ENCODE assay signal across 10 cellular contexts in the genomic region with DNA sequence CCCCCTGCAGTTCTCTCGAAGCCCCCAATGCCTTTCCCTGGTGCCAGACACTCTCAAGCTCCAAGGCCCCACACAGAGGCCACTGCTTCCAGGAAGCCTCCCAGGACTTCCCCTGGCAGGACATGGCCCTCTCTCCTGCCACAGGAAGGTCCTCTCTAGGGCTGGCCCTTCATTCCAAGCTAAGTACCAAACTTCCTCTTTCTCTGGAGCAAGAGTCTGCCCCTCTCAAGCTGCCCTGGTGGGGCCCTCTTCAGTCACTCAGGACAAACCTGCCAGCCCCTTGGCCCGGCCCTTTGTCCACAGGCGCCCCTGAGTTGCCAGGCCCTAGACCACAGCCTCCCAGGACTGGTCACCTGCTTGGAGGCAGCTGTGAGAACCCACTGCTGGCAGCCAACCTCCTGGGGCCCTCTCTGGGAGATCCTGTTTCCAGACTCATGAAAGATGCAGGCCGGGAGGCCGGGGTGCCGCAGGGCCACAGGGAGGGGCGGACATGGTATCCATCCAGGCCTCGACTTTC. TPM values are rescaled to one million over a fixed set of nuclear protein-coding genes. Genes with fewer than 3 reads are reported as not detected.
DNase-seq lines count a peak whose midpoint lies in the region; ATAC-seq and TF ChIP-seq lines count a peak whose summit lies in the region.
"Had no signal": no experiment of that assay in that cellular context is flagged by ENCODE, and none has a peak within 500 bp of the region (broad histone marks: within the 10 kb centered on the region; RNA-seq: fewer than 3 reads in every experiment).

No MANE protein-coding gene starts in this region.

- H3K4me1 Mint-ChIP-seq in stimulated activated effector memory CD8-positive, alpha-beta T cell treated with anti-CD3 and anti-CD28 coated beads, Interleukin-12 subunit alpha, Interleukin-12 subunit beta, amount 100 ng/mL, for 72 hours: peaks cover 66% of the 10 kb centered on the region

- peaks cover 52 to 75% of the 10 kb centered on the region in 2 donors for H3K4me1 ChIP-seq in adrenal gland (replicated peaks in 1 of 2)

- CTCF ChIA-PET in HEK293T (lab: Yijun Ruan, JAX): no interaction called here

- no peak for TF ChIP-seq POLR2A in adrenal gland (IDR thresholded peaks at IDR 0.05)

- POLR2A ChIA-PET in HEK293T (lab: Yijun Ruan, JAX): no interaction called here

- peaks cover 0 to 39% of the 10 kb centered on the region in 2 donors for H3K36me3 ChIP-seq in adrenal gland (replicated peaks in 1 of 2)
- H3K36me3 ChIP-seq: cardiac muscle cell had no signal

- WGBS in adrenal gland, 4 donors: 48 to 60% (median 52%) methylated on average over 2 to 8 of the region's 8 CpGs

- no peak overlapping the region for H3K4me3 ChIP-seq in adrenal gland
- H3K4me3 ChIP-seq: cardiac muscle cell had no signal

- no peak for TF ChIP-seq CTCF in adrenal gland (IDR thresholded peaks at IDR 0.05)

- peak overlapping the region; percentile 63 for H3K4me3 Mint-ChIP-seq in stimulated activated effector memory CD8-positive, alpha-beta T cell treated with anti-CD3 and anti-CD28 coated beads, Interleukin-12 subunit alpha, Interleukin-12 subunit beta, amount 100 ng/mL, for 72 hours

- H3K36me3 Mint-ChIP-seq in stimulated activated effector memory CD8-positive, alpha-beta T cell treated with anti-CD3 and anti-CD28 coated beads, Interleukin-12 subunit alpha, Interleukin-12 subunit beta, amount 100 ng/mL, for 72 hours: peaks cover 87% of the 10 kb centered on the region

- no peaks in the 10 kb centered on the region for H3K27me3 ChIP-seq in adrenal gland
- H3K27me3 ChIP-seq: cardiac muscle cell had no signal

- H3K9me3 Mint-ChIP-seq in stimulated activated effector memory CD8-positive, alpha-beta T cell treated with anti-CD3 and anti-CD28 coated beads, Interleukin-12 subunit alpha, Interleukin-12 subunit beta, amount 100 ng/mL, for 72 hours: no peaks in the 10 kb centered on the region

- DNase-seq in NOMO-1 (lab: John Stamatoyannopoulos, UW; ENCODE audit: unreplicated experiment in 2 of 2) (peak; percentile 44 to 49), adrenal gland (peak in 4 of 7 donors; percentile 22 to 35 (median 30)), islet precursor cell (peak; percentile 56), cerebellar cortex (ENCODE audit: low spot score) (no peak), NCI-H146 (lab: John Stamatoyannopoulos, UW) (no peak), HEK293T (ENCODE audit: extremely low spot score) (no peak), NCI-H2171 (lab: John Stamatoyannopoulos, UW) (no peak)
- no peak for DNase-seq in stimulated activated effector memory CD8-positive, alpha-beta T cell treated with anti-CD3 and anti-CD28 coated beads, Interleukin-12 subunit alpha, Interleukin-12 subunit beta, amount 100 ng/mL, for 72 hours (ENCODE audit: low spot score in 2 of 2)
- DNase-seq: NCI-H1092 treated with DMSO at 0.1 percent for 48 hours had no signal

- peak overlapping the region in 4 of 5 donors; percentile 47 to 99 (median 73) for H3K27ac ChIP-seq in adrenal gland
- H3K27ac ChIP-seq: cardiac muscle cell had no signal

- H3K27ac Mint-ChIP-seq in stimulated activated effector memory CD8-positive, alpha-beta T cell treated with anti-CD3 and anti-CD28 coated beads, Interleukin-12 subunit alpha, Interleukin-12 subunit beta, amount 100 ng/mL, for 72 hours: peak overlapping the region; percentile 91

- intact Hi-C loops in adrenal gland (cut with DNase I): no loop called here

- H3K9me3 ChIP-seq in adrenal gland (replicated peaks in 1 of 3): no peaks in the 10 kb centered on the region

- ATAC-seq in stimulated activated effector memory CD8-positive, alpha-beta T cell treated with anti-CD3 and anti-CD28 coated beads, Interleukin-12 subunit alpha, Interleukin-12 subunit beta, amount 100 ng/mL, for 72 hours: no peak

TF ChIP-seq in HEK293T, 16 proteins besides CTCF, POLR2A, EP300 and RAD21:
- no peak for TF ChIP-seq FOXK2 (IDR thresholded peaks at IDR 0.05)
- no peak for TF ChIP-seq FOXM1 (IDR thresholded peaks at IDR 0.05; ENCODE audit: borderline replicate concordance)
- TF ChIP-seq BHLHE40 (IDR thresholded peaks at IDR 0.05; ENCODE audit: borderline replicate concordance): no peak
- no peak for TF ChIP-seq ZNF384 (IDR thresholded peaks at IDR 0.05)
- no peak for TF ChIP-seq LEF1 (IDR thresholded peaks at IDR 0.05; ENCODE audit: borderline replicate concordance)
- no peak for TF ChIP-seq SP1 (IDR thresholded peaks at IDR 0.05)
- TF ChIP-seq HDGF (IDR thresholded peaks at IDR 0.05; ENCODE audit: borderline replicate concordance): no peak
- no peak for TF ChIP-seq TARDBP (IDR thresholded peaks at IDR 0.05)
- no peak for TF ChIP-seq CTBP1 (IDR thresholded peaks at IDR 0.05; ENCODE audit: borderline replicate concordance)
- no peak for TF ChIP-seq ELF4 (IDR thresholded peaks at IDR 0.05)
- TF ChIP-seq NFRKB (IDR thresholded peaks at IDR 0.05): no peak
- no peak for TF ChIP-seq L3MBTL2 (conservative IDR thresholded peaks at IDR 0.05)
- TF ChIP-seq, protein P1, sequence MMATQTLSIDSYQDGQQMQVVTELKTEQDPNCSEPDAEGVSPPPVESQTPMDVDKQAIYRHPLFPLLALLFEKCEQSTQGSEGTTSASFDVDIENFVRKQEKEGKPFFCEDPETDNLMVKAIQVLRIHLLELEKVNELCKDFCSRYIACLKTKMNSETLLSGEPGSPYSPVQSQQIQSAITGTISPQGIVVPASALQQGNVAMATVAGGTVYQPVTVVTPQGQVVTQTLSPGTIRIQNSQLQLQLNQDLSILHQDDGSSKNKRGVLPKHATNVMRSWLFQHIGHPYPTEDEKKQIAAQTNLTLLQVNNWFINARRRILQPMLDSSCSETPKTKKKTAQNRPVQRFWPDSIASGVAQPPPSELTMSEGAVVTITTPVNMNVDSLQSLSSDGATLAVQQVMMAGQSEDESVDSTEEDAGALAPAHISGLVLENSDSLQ (IDR thresholded peaks at IDR 0.05): no peak
TF ChIP-seq in HEK293T: peak in this region for 0.

RNA-seq across cellular contexts. Expression of a gene that starts 6.6 kb away (rescaled TPM):
- 100 to 1,000 TPM; 122 to 339 (median 181) TPM for total RNA-seq in adrenal gland
- polyA plus RNA-seq in adrenal gland: 100 to 1,000 TPM in 2 of 3 donors, 10 to 100 TPM in 1; 31.1 to 135 (median 101) TPM

RNA-seq across cellular contexts. Expression of a gene that starts 31.4 kb away (rescaled TPM):
- total RNA-seq in adrenal gland: 10 to 100 TPM; 29.7 to 75.0 (median 39.2) TPM
- 10 to 100 TPM; 10.7 to 69.1 (median 68.4) TPM for polyA plus RNA-seq in adrenal gland

RNA-seq across cellular contexts. Expression of a gene that starts 56.5 kb away (rescaled TPM):
- total RNA-seq in adrenal gland: 10 to 100 TPM in 3 of 8 donors, 1 to 10 TPM in 5; 5.5 to 14.9 (median 8.4) TPM
- 10 to 100 TPM in 1 of 3 donors, 1 to 10 TPM in 2; 3.3 to 17.6 (median 9.2) TPM for polyA plus RNA-seq in adrenal gland

Comparison
In these comparisons a context has a peak if more than half of its experiments do, and no peak if none do; other contexts are left out.
1. DNase-seq: peak in NOMO-1 (2 of 2), adrenal gland (4 of 7) and islet precursor cell (single experiment); none in stimulated activated effector memory CD8-positive, alpha-beta T cell treated with anti-CD3 and anti-CD28 coated beads, Interleukin-12 subunit alpha, Interleukin-12 subunit beta, amount 100 ng/mL, for 72 hours (0 of 2), cerebellar cortex (single experiment), NCI-H146 (single experiment), HEK293T (single experiment) and NCI-H2171 (single experiment).